In genomic region chr10:45361983-45362799, GRCh38 we compare ENCODE assay signal across 2 cellular contexts.
TF ChIP-seq lines count a peak whose summit lies in the region.
"Not testable (repeated sequence)": the region's sequence is repeated elsewhere in the genome, so short reads cannot be mapped to it uniquely, and the experiment has no call there.

No MANE protein-coding gene starts in this region.

TF ChIP-seq in WTC11, 78 proteins besides CTCF, POLR2A, EP300 and RAD21:
- peak; percentile 36; the same call in 1 of the 2 replicates for TF ChIP-seq MAX (CRISPR knock-in tag; IDR thresholded peaks at IDR 0.05)
- TF ChIP-seq FOXK1 (CRISPR knock-in tag; IDR thresholded peaks at IDR 0.05) = 0 out of 2 replicates have a peak, but pooled peaks have one; percentile 48
- TF ChIP-seq ZNF281 (CRISPR knock-in tag; IDR thresholded peaks at IDR 0.05) = 0 out of 2 replicates have a peak, but pooled peaks have one; percentile 43

TF ChIP-seq in K562, 482 proteins besides CTCF, POLR2A, EP300 and RAD21:
- peak; percentile 10; the same call in 1 of the 2 replicates for TF ChIP-seq MGA (IDR thresholded peaks at IDR 0.05)
- peak; percentile 20 to 34; a peak in 1 of 4 replicates for TF ChIP-seq MNT (conservative IDR thresholded peaks at IDR 0.05)
- peak; percentile 61 to 62; a peak in 2 of 4 replicates for TF ChIP-seq FOXK2 (conservative IDR thresholded peaks at IDR 0.05 in 1 of 2, IDR thresholded peaks at IDR 0.05 in 1 of 2; ENCODE audit: low read depth in 2 of 2)
- TF ChIP-seq LEF1 (IDR thresholded peaks at IDR 0.05) = peak; percentile 36; the same call in 1 of the 2 replicates
- TF ChIP-seq TFAP4 (CRISPR knock-in tag; IDR thresholded peaks at IDR 0.05; ENCODE audit: borderline replicate concordance) = peak; percentile 52; the same call in 1 of the 2 replicates
- TF ChIP-seq EP400 (IDR thresholded peaks at IDR 0.05) = peak; percentile 34; the same call in 1 of the 2 replicates
- TF ChIP-seq CTBP1 (IDR thresholded peaks at IDR 0.05; ENCODE audit: borderline replicate concordance) = peak; percentile 54; the same call in 1 of the 2 replicates
- peak; percentile 95 to 97 for TF ChIP-seq FOXA3 (CRISPR knock-in tag; conservative IDR thresholded peaks at IDR 0.05 in 1 of 2, IDR thresholded peaks at IDR 0.05 in 1 of 2)
- TF ChIP-seq PKNOX1 (IDR thresholded peaks at IDR 0.05) = peak; percentile 89
- peak; percentile 36 for TF ChIP-seq RBBP5 (IDR thresholded peaks at IDR 0.05; ENCODE audit: borderline replicate concordance, insufficient read depth, low read length, poor library complexity, severe bottlenecking)
- peak; percentile 60; the same call in 1 of the 2 replicates for TF ChIP-seq SOX6 (IDR thresholded peaks at IDR 0.05)
- peak in 1 of 2 experiments; percentile 34; a peak in 1 of 4 replicates for TF ChIP-seq NRF1 (conservative IDR thresholded peaks at IDR 0.05 in 1 of 2, IDR thresholded peaks at IDR 0.05 in 1 of 2)
- TF ChIP-seq ATF1 (CRISPR knock-in tag; IDR thresholded peaks at IDR 0.05) = not testable (repeated sequence)
- 0 out of 2 replicates have a peak, but pooled peaks have one; percentile 10 for TF ChIP-seq ATF1 (tag; IDR thresholded peaks at IDR 0.05)
